Comparison of ENCODE assay signal across 8 cellular contexts in the genomic region with DNA sequence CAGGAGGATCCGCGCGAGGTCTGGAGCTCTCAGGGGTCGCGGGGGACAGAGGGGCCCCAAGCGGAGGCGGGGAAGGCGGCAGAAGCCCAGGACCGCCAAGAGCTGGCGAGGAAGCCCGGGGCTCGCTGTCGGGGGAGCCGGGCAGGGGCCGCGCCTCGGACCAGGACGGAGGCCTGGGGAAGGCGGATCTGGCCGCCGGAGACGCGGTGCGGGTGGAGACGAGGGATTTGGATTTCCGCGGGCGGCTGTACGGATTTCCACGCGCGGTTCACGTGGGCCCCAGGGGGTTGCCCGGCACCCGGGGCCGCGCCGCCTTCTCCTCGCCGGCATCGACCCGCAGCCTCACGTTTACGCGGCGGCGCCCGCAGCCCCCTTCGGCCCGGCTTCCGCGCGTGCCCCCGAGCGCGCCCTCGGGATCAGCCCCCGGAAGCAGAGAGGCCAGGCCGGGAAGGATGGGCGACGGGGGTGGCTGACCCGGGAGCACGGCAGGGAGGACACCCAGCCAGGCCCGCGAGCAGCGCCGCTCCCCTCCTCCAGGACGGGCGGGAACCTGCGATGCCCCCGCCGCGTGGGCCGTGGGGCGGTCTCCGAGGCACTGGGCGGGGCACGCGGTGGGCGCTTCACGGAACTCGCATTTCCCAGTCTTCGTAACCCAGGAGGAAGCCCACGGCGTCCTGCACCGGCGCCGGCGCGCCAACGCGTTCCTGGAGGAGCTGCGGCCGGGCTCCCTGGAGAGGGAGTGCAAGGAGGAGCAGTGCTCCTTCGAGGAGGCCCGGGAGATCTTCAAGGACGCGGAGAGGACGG. TPM values are rescaled to one million over a fixed set of nuclear protein-coding genes. Genes with fewer than 3 reads are reported as not detected.
DNase-seq lines count a peak whose midpoint lies in the region; ATAC-seq and TF ChIP-seq lines count a peak whose summit lies in the region.

No MANE protein-coding gene starts in this region.

- peak overlapping the region in 1 of 2 donors; percentile 63 for H3K4me3 Mint-ChIP-seq in CD14-positive monocyte

- peaks cover 0 to 15% (median 12%) of the 10 kb centered on the region in 7 donors for H3K9me3 Mint-ChIP-seq in CD14-positive monocyte

- H3K27me3 Mint-ChIP-seq in CD14-positive monocyte (ENCODE audit: low read depth in 3 of 3), result peaks cover 7 to 28% (median 20%) of the 10 kb centered on the region in 3 donors

- WGBS in prostate gland, result 2% methylated on average over 73 of the region's 99 CpGs

- no peak for TF ChIP-seq POLR2A in prostate gland (IDR thresholded peaks at IDR 0.05)

- no peaks in the 10 kb centered on the region for H3K36me3 ChIP-seq in prostate gland

- no peak overlapping the region for H3K27ac Mint-ChIP-seq in CD14-positive monocyte

- H3K9me3 ChIP-seq in prostate gland, result no peaks in the 10 kb centered on the region

- no peak for TF ChIP-seq CTCF in CD14-positive monocyte (IDR thresholded peaks at IDR 0.05)
- no peak for TF ChIP-seq CTCF in prostate gland (IDR thresholded peaks at IDR 0.05)

- ATAC-seq in HG03457 (IDR thresholded peaks at IDR 0.05; ENCODE audit: unreplicated experiment) (no peak), GM21367 (IDR thresholded peaks at IDR 0.05; ENCODE audit: unreplicated experiment) (no peak)

- no peaks in the 10 kb centered on the region for H3K4me1 ChIP-seq in prostate gland (replicated peaks)

- no peaks in the 10 kb centered on the region for H3K4me1 Mint-ChIP-seq in CD14-positive monocyte

- H3K27ac ChIP-seq in prostate gland, result no peak overlapping the region

- DNase-seq in CD14-positive monocyte (ENCODE audit: low spot score) (peak; percentile 24), activated T-cell treated with anti-CD3 and anti-CD28 coated beads for 24 hours (ENCODE audit: low read depth) (peak; percentile 9), cardiac septum (ENCODE audit: low spot score) (peak; percentile 69), prostate gland (ENCODE audit: low spot score) (no peak), LoVo (ENCODE audit: low spot score) (no peak), superior temporal gyrus (ENCODE audit: extremely low spot score) (no peak)

- intact Hi-C loops in CD14-positive monocyte (cut with micrococcal nuclease) (no loop called here), cardiac septum (cut with DNase I) (no loop called here), prostate gland (cut with DNase I) (no loop called here)

- H3K27me3 ChIP-seq in prostate gland (replicated peaks; ENCODE audit: insufficient read depth), result peaks cover 2% of the 10 kb centered on the region

- H3K36me3 Mint-ChIP-seq in CD14-positive monocyte, result no peaks in the 10 kb centered on the region

- H3K4me3 ChIP-seq in prostate gland, result peak overlapping the region; percentile 30 to 35

RNA-seq across cellular contexts. Expression of a gene that starts 4.7 kb away (rescaled TPM):
- polyA plus RNA-seq in CD14-positive monocyte, result not detected
- total RNA-seq in cardiac septum (0.46 TPM), prostate gland (1 to 10 TPM in 1 of 2 donors, not detected in 1; 2.7 TPM)

RNA-seq across cellular contexts. Expression of a gene that starts 12.3 kb away (rescaled TPM):
- polyA plus RNA-seq in CD14-positive monocyte, result not detected
- 13.7 TPM for total RNA-seq in cardiac septum
- 10 to 100 TPM; 10.2 to 48.0 TPM for total RNA-seq in prostate gland

RNA-seq across cellular contexts. Expression of a gene that starts 48.2 kb away (rescaled TPM):
- not detected for polyA plus RNA-seq in CD14-positive monocyte
- not detected for total RNA-seq in cardiac septum
- total RNA-seq in prostate gland, result not detected

Comparison
In these comparisons a context has a peak if more than half of its experiments do, and no peak if none do; other contexts are left out.
1. DNase-seq: peak in CD14-positive monocyte (single experiment), activated T-cell treated with anti-CD3 and anti-CD28 coated beads for 24 hours (single experiment) and cardiac septum (single experiment); none in prostate gland (single experiment), LoVo (single experiment) and superior temporal gyrus (single experiment).